ENCODE assay signal across 8 cellular contexts in the genomic region with DNA sequence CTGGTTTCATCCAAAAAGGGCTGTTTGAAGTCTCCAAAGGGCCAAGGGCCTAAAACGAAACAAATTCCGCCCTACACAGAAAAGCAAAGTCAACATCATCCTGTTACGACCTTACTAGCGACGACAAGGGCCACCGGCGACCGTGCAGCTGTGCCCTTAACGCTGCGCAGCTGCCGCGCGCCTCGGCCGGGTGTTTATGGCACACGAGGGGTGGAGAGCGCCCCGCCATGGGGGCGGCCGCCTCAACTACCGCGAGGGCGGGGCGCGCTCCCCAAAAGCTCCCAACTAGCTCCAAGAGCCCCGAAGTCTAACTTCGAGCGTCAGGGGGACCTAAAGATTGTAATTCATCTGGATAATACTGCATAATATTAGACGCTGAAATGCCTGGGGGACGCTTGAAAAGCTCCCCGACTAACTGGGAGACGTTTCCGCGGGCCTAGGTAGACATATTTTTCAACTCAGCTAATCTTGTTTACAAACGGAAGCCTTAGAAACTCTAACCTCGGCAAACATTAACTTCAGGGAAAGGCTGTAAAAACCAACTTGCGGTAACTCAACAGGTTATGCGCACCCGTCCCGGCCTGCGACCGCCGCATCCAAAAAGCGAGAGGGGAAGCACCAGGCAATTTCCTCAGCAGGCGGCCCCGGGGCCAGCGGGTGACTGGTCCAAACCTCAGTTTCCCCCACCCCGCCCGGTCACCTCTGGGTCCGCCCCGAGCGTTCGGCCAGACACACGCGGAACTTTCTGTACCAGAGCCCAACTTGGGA. TPM values are rescaled to one million over a fixed set of nuclear protein-coding genes. Genes with fewer than 3 reads are reported as not detected.
A peak's percentile ranks its signal among the peaks of the same experiment; 100 is the strongest.
DNase-seq lines count a peak whose midpoint lies in the region; ATAC-seq and TF ChIP-seq lines count a peak whose summit lies in the region.

No MANE protein-coding gene starts in this region.

- CTCF ChIA-PET in WTC11 (lab: Charles Lee): interaction anchor here (0.7 to 1.3 kb wide), 7 partner anchors 13 to 214 kb away, joined by 3 to 6 read pairs (median 4); no protein-coding TSS in a partner anchor

- no peak for TF ChIP-seq CTCF in WTC11 (IDR thresholded peaks at IDR 0.05)

- POLR2A ChIA-PET in WTC11 (lab: Charles Lee): interaction anchor here (0.9 to 1.0 kb wide), 2 partner anchors 26 to 77 kb away, joined by 3 read pairs; no protein-coding TSS in a partner anchor

- peaks cover 55% of the 10 kb centered on the region for H3K4me1 Mint-ChIP-seq in WTC11

- H3K4me3 Mint-ChIP-seq in WTC11: peak overlapping the region; percentile 93

- H3K9me3 Mint-ChIP-seq in WTC11: no peaks in the 10 kb centered on the region

- H3K27me3 Mint-ChIP-seq in WTC11 (ENCODE audit: low read depth): peaks cover 37% of the 10 kb centered on the region

- peak; percentile 57 for ATAC-seq in HG02852 (IDR thresholded peaks at IDR 0.05; ENCODE audit: unreplicated experiment)
- ATAC-seq in WTC11: peak; percentile 16

- H3K27ac Mint-ChIP-seq in WTC11: peak overlapping the region; percentile 73

- peak overlapping the region; percentile 90 for H3K27ac ChIP-seq in layer of hippocampus (ENCODE audit: low read depth, low read length)

- H3K36me3 Mint-ChIP-seq in WTC11: peaks cover 17% of the 10 kb centered on the region

- DNase-seq in NCI-H2196 (lab: John Stamatoyannopoulos, UW; ENCODE audit: unreplicated experiment) (peak; percentile 35), NCI-H2196 treated with DMSO at 0.1 percent for 48 hours (lab: John Stamatoyannopoulos, UW; ENCODE audit: unreplicated experiment) (no peak), NCI-H187 (lab: John Stamatoyannopoulos, UW) (peak; percentile 6 to 54), WTC11 (ENCODE audit: low spot score) (peak; percentile 55)
- peak; percentile 79 for DNase-seq in central memory CD4-positive, alpha-beta T cell
- DNase-seq in stimulated activated CD4-positive, alpha-beta T cell treated with anti-CD3 and anti-CD28 coated beads, Interleukin-2, amount 100 ng/mL, for 24 hours: peak; percentile 74 to 79

- H3K27me3 ChIP-seq in layer of hippocampus (ENCODE audit: control insufficient read depth, insufficient read depth, low read length): no peaks in the 10 kb centered on the region

TF ChIP-seq in WTC11, 78 proteins besides CTCF, POLR2A, EP300 and RAD21 (continues in another document):
- TF ChIP-seq, protein P1, sequence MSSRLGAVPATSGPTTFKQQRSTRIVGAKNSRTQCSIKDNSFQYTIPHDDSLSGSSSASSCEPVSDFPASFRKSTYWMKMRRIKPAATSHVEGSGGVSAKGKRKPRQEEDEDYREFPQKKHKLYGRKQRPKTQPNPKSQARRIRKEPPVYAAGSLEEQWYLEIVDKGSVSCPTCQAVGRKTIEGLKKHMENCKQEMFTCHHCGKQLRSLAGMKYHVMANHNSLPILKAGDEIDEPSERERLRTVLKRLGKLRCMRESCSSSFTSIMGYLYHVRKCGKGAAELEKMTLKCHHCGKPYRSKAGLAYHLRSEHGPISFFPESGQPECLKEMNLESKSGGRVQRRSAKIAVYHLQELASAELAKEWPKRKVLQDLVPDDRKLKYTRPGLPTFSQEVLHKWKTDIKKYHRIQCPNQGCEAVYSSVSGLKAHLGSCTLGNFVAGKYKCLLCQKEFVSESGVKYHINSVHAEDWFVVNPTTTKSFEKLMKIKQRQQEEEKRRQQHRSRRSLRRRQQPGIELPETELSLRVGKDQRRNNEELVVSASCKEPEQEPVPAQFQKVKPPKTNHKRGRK (CRISPR knock-in tag; IDR thresholded peaks at IDR 0.05; ENCODE audit: borderline replicate concordance): no peak
- TF ChIP-seq, protein P2, sequence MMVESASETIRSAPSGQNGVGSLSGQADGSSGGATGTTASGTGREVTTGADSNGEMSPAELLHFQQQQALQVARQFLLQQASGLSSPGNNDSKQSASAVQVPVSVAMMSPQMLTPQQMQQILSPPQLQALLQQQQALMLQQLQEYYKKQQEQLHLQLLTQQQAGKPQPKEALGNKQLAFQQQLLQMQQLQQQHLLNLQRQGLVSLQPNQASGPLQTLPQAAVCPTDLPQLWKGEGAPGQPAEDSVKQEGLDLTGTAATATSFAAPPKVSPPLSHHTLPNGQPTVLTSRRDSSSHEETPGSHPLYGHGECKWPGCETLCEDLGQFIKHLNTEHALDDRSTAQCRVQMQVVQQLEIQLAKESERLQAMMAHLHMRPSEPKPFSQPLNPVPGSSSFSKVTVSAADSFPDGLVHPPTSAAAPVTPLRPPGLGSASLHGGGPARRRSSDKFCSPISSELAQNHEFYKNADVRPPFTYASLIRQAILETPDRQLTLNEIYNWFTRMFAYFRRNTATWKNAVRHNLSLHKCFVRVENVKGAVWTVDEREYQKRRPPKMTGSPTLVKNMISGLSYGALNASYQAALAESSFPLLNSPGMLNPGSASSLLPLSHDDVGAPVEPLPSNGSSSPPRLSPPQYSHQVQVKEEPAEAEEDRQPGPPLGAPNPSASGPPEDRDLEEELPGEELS (CRISPR knock-in tag; IDR thresholded peaks at IDR 0.05): 0 out of 2 replicates have a peak, but pooled peaks have one; percentile 46
- TF ChIP-seq MXD4 (CRISPR knock-in tag; IDR thresholded peaks at IDR 0.05; ENCODE audit: borderline replicate concordance): no peak
- TF ChIP-seq NR2C2 (CRISPR knock-in tag; IDR thresholded peaks at IDR 0.05): no peak
- TF ChIP-seq FOXK1 (CRISPR knock-in tag; IDR thresholded peaks at IDR 0.05): peak; percentile 70; the same call in 1 of the 2 replicates
- TF ChIP-seq PRRX2 (CRISPR knock-in tag; IDR thresholded peaks at IDR 0.05): no peak
- TF ChIP-seq EMX1 (CRISPR knock-in tag; IDR thresholded peaks at IDR 0.05): no peak
- TF ChIP-seq RORB (CRISPR knock-in tag; IDR thresholded peaks at IDR 0.05): no peak
- TF ChIP-seq CREB1 (CRISPR knock-in tag; IDR thresholded peaks at IDR 0.05): no peak
- TF ChIP-seq, protein P3, sequence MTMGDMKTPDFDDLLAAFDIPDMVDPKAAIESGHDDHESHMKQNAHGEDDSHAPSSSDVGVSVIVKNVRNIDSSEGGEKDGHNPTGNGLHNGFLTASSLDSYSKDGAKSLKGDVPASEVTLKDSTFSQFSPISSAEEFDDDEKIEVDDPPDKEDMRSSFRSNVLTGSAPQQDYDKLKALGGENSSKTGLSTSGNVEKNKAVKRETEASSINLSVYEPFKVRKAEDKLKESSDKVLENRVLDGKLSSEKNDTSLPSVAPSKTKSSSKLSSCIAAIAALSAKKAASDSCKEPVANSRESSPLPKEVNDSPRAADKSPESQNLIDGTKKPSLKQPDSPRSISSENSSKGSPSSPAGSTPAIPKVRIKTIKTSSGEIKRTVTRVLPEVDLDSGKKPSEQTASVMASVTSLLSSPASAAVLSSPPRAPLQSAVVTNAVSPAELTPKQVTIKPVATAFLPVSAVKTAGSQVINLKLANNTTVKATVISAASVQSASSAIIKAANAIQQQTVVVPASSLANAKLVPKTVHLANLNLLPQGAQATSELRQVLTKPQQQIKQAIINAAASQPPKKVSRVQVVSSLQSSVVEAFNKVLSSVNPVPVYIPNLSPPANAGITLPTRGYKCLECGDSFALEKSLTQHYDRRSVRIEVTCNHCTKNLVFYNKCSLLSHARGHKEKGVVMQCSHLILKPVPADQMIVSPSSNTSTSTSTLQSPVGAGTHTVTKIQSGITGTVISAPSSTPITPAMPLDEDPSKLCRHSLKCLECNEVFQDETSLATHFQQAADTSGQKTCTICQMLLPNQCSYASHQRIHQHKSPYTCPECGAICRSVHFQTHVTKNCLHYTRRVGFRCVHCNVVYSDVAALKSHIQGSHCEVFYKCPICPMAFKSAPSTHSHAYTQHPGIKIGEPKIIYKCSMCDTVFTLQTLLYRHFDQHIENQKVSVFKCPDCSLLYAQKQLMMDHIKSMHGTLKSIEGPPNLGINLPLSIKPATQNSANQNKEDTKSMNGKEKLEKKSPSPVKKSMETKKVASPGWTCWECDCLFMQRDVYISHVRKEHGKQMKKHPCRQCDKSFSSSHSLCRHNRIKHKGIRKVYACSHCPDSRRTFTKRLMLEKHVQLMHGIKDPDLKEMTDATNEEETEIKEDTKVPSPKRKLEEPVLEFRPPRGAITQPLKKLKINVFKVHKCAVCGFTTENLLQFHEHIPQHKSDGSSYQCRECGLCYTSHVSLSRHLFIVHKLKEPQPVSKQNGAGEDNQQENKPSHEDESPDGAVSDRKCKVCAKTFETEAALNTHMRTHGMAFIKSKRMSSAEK (CRISPR knock-in tag; IDR thresholded peaks at IDR 0.05; ENCODE audit: borderline replicate concordance): no peak
- no peak for TF ChIP-seq GABPB1 (CRISPR knock-in tag; IDR thresholded peaks at IDR 0.05)
- TF ChIP-seq ELF4 (CRISPR knock-in tag; IDR thresholded peaks at IDR 0.05; ENCODE audit: low read depth): no peak
- no peak for TF ChIP-seq NR1H2 (CRISPR knock-in tag; IDR thresholded peaks at IDR 0.05)
- TF ChIP-seq GTF2I (CRISPR knock-in tag; conservative IDR thresholded peaks at IDR 0.05): no peak
- TF ChIP-seq NR3C1 (CRISPR knock-in tag; conservative IDR thresholded peaks at IDR 0.05; ENCODE audit: low read depth): no peak
- no peak for TF ChIP-seq HMGA2 (CRISPR knock-in tag; IDR thresholded peaks at IDR 0.05)
- TF ChIP-seq, protein P4, sequence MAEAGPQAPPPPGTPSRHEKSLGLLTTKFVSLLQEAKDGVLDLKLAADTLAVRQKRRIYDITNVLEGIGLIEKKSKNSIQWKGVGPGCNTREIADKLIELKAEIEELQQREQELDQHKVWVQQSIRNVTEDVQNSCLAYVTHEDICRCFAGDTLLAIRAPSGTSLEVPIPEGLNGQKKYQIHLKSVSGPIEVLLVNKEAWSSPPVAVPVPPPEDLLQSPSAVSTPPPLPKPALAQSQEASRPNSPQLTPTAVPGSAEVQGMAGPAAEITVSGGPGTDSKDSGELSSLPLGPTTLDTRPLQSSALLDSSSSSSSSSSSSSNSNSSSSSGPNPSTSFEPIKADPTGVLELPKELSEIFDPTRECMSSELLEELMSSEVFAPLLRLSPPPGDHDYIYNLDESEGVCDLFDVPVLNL (CRISPR knock-in tag; IDR thresholded peaks at IDR 0.05; ENCODE audit: borderline replicate concordance, low read depth): no peak
- no peak for TF ChIP-seq CBFB (CRISPR knock-in tag; IDR thresholded peaks at IDR 0.05; ENCODE audit: low read depth)
- TF ChIP-seq NFATC4 (CRISPR knock-in tag; IDR thresholded peaks at IDR 0.05): no peak
- TF ChIP-seq, protein P5, sequence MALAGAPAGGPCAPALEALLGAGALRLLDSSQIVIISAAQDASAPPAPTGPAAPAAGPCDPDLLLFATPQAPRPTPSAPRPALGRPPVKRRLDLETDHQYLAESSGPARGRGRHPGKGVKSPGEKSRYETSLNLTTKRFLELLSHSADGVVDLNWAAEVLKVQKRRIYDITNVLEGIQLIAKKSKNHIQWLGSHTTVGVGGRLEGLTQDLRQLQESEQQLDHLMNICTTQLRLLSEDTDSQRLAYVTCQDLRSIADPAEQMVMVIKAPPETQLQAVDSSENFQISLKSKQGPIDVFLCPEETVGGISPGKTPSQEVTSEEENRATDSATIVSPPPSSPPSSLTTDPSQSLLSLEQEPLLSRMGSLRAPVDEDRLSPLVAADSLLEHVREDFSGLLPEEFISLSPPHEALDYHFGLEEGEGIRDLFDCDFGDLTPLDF (CRISPR knock-in tag; IDR thresholded peaks at IDR 0.05): no peak
- TF ChIP-seq MYBL2 (CRISPR knock-in tag; IDR thresholded peaks at IDR 0.05): no peak
- no peak for TF ChIP-seq CREM (CRISPR knock-in tag; IDR thresholded peaks at IDR 0.05)

RNA-seq across cellular contexts. Expression of a gene that starts 0.7 kb away (rescaled TPM):
- total RNA-seq in WTC11 (2021): 102 to 116 TPM (median 114 TPM) in 3 replicates
